In the genomic region with DNA sequence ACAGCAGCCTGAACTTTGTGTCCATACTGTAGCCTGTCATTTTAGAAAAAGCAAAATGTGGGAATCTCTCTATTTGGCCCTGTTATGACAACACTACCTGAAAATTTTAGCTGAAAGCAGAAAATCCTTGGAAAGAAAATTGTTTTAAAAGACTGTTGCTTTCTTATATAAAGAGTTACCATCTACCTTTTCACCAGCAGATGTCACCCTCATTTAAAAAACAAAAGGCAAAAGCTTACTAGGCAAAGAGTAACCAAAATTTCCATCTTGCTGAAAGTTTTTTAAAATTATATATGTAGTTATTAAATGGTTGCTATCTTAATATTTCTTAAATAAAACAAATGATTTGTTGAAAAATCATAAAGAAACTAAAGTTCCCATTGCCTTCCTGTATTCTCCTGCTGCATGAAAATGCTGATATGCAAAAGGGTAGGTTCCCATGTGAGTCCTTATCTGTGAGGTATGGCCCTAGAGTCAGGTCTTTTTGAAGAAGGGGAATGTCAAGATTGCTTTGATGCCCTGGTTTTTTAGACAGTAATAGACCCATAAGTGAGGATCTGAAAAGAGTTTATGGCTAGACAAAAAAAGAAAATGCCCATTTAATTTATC, we compare ENCODE assay signal across 1 cellular context.
TF ChIP-seq lines count a peak whose summit lies in the region.

No MANE protein-coding gene starts in this region.

TF ChIP-seq in H1, 55 proteins besides CTCF, POLR2A, EP300 and RAD21 (continued from another document):
- TF ChIP-seq, protein P1, sequence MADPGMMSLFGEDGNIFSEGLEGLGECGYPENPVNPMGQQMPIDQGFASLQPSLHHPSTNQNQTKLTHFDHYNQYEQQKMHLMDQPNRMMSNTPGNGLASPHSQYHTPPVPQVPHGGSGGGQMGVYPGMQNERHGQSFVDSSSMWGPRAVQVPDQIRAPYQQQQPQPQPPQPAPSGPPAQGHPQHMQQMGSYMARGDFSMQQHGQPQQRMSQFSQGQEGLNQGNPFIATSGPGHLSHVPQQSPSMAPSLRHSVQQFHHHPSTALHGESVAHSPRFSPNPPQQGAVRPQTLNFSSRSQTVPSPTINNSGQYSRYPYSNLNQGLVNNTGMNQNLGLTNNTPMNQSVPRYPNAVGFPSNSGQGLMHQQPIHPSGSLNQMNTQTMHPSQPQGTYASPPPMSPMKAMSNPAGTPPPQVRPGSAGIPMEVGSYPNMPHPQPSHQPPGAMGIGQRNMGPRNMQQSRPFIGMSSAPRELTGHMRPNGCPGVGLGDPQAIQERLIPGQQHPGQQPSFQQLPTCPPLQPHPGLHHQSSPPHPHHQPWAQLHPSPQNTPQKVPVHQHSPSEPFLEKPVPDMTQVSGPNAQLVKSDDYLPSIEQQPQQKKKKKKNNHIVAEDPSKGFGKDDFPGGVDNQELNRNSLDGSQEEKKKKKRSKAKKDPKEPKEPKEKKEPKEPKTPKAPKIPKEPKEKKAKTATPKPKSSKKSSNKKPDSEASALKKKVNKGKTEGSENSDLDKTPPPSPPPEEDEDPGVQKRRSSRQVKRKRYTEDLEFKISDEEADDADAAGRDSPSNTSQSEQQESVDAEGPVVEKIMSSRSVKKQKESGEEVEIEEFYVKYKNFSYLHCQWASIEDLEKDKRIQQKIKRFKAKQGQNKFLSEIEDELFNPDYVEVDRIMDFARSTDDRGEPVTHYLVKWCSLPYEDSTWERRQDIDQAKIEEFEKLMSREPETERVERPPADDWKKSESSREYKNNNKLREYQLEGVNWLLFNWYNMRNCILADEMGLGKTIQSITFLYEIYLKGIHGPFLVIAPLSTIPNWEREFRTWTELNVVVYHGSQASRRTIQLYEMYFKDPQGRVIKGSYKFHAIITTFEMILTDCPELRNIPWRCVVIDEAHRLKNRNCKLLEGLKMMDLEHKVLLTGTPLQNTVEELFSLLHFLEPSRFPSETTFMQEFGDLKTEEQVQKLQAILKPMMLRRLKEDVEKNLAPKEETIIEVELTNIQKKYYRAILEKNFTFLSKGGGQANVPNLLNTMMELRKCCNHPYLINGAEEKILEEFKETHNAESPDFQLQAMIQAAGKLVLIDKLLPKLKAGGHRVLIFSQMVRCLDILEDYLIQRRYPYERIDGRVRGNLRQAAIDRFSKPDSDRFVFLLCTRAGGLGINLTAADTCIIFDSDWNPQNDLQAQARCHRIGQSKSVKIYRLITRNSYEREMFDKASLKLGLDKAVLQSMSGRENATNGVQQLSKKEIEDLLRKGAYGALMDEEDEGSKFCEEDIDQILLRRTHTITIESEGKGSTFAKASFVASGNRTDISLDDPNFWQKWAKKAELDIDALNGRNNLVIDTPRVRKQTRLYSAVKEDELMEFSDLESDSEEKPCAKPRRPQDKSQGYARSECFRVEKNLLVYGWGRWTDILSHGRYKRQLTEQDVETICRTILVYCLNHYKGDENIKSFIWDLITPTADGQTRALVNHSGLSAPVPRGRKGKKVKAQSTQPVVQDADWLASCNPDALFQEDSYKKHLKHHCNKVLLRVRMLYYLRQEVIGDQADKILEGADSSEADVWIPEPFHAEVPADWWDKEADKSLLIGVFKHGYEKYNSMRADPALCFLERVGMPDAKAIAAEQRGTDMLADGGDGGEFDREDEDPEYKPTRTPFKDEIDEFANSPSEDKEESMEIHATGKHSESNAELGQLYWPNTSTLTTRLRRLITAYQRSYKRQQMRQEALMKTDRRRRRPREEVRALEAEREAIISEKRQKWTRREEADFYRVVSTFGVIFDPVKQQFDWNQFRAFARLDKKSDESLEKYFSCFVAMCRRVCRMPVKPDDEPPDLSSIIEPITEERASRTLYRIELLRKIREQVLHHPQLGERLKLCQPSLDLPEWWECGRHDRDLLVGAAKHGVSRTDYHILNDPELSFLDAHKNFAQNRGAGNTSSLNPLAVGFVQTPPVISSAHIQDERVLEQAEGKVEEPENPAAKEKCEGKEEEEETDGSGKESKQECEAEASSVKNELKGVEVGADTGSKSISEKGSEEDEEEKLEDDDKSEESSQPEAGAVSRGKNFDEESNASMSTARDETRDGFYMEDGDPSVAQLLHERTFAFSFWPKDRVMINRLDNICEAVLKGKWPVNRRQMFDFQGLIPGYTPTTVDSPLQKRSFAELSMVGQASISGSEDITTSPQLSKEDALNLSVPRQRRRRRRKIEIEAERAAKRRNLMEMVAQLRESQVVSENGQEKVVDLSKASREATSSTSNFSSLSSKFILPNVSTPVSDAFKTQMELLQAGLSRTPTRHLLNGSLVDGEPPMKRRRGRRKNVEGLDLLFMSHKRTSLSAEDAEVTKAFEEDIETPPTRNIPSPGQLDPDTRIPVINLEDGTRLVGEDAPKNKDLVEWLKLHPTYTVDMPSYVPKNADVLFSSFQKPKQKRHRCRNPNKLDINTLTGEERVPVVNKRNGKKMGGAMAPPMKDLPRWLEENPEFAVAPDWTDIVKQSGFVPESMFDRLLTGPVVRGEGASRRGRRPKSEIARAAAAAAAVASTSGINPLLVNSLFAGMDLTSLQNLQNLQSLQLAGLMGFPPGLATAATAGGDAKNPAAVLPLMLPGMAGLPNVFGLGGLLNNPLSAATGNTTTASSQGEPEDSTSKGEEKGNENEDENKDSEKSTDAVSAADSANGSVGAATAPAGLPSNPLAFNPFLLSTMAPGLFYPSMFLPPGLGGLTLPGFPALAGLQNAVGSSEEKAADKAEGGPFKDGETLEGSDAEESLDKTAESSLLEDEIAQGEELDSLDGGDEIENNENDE (IDR thresholded peaks at IDR 0.05; ENCODE audit: insufficient replicate concordance, low read length), result peak; percentile 21
- TF ChIP-seq POLR2AphosphoS5 (IDR thresholded peaks at IDR 0.05; ENCODE audit: low read depth, low read length) (no peak), MAFK (IDR thresholded peaks at IDR 0.05; ENCODE audit: low read depth, low read length) (peak; percentile 12; the same call in 1 of the 2 replicates)
TF ChIP-seq in H1: peak in this region for 2.
